8 cellular contexts compared by ENCODE assay signal in genomic region chr2:68653538-68653982, GRCh38. TPM values are rescaled to one million over a fixed set of nuclear protein-coding genes. Genes with fewer than 3 reads are reported as not detected.
DNase-seq lines count a peak whose midpoint lies in the region; ATAC-seq lines count a peak whose summit lies in the region.

No MANE protein-coding gene starts in this region.

- no peaks in the 10 kb centered on the region for H3K9me3 Mint-ChIP-seq in activated naive CD8-positive, alpha-beta T cell treated with anti-CD3 and anti-CD28 coated beads, Interleukin-2, amount 10 ng/mL, durations not matched to agents 7 days and 5 days

- H2AK5ac ChIP-seq in neuronal stem cell (ENCODE audit: low read depth, low read length), result no peak overlapping the region

- H3K9ac ChIP-seq in neuronal stem cell (ENCODE audit: low read depth, low read length, poor library complexity) (no peak overlapping the region), Karpas-422 (ENCODE audit: low read length) (no peak overlapping the region)

- H3K27me3 ChIP-seq in neuronal stem cell (ENCODE audit: control insufficient read depth in 3 of 3, insufficient read depth in 3 of 3, low read depth in 1 of 3, low read length in 3 of 3), result peaks cover 0 to 5% (median 0%) of the 10 kb centered on the region in 3 experiments
- no peaks in the 10 kb centered on the region for H3K27me3 ChIP-seq in Karpas-422 (ENCODE audit: low read length)

- no peaks in the 10 kb centered on the region for H3K79me2 ChIP-seq in Karpas-422 (ENCODE audit: low read length)

- H4K91ac ChIP-seq in neuronal stem cell (ENCODE audit: low read depth, low read length, poor library complexity), result no peak overlapping the region

- H3K4me3 Mint-ChIP-seq in activated naive CD8-positive, alpha-beta T cell treated with anti-CD3 and anti-CD28 coated beads, Interleukin-2, amount 10 ng/mL, durations not matched to agents 7 days and 5 days, result peak overlapping the region; percentile 67

- DNase-seq in HCEC 1CT (peak; percentile 25), NOMO-1 treated with DMSO at 0.1 percent for 48 hours (lab: John Stamatoyannopoulos, UW; ENCODE audit: unreplicated experiment) (peak; percentile 54), neuronal stem cell (ENCODE audit: low spot score) (no peak), NCI-H1436 treated with DMSO at 0.1 percent for 48 hours (lab: John Stamatoyannopoulos, UW) (no peak), Karpas-422 (no peak), GOT3 (lab: John Stamatoyannopoulos, UW) (no peak)
- peak; percentile 60 for DNase-seq in activated naive CD8-positive, alpha-beta T cell treated with anti-CD3 and anti-CD28 coated beads, Interleukin-2, amount 10 ng/mL, durations not matched to agents 7 days and 5 days

- H2BK120ac ChIP-seq in neuronal stem cell (ENCODE audit: low read depth, low read length), result no peak overlapping the region

- peak; percentile 87 for ATAC-seq in GM18498 (IDR thresholded peaks at IDR 0.05; ENCODE audit: unreplicated experiment)
- ATAC-seq in activated naive CD8-positive, alpha-beta T cell treated with anti-CD3 and anti-CD28 coated beads, Interleukin-2, amount 10 ng/mL, durations not matched to agents 7 days and 5 days (ENCODE audit: low read depth), result peak; percentile 84

- no peak overlapping the region for H3K14ac ChIP-seq in neuronal stem cell (ENCODE audit: low read length)

- H3K23ac ChIP-seq in neuronal stem cell (ENCODE audit: low read depth, low read length, poor library complexity), result no peak overlapping the region

- H3K4ac ChIP-seq in neuronal stem cell (ENCODE audit: low read length), result no peak overlapping the region

- H2BK12ac ChIP-seq in neuronal stem cell (ENCODE audit: low read length), result no peak overlapping the region

- H3K4me1 ChIP-seq in neuronal stem cell (ENCODE audit: control insufficient read depth in 2 of 2, insufficient read depth in 1 of 2, low read depth in 1 of 2, low read length in 2 of 2), result peaks cover 3 to 8% of the 10 kb centered on the region in 2 donors
- H3K4me1 ChIP-seq in Karpas-422 (ENCODE audit: low read length), result peaks cover 3% of the 10 kb centered on the region; the same call in 1 of the 2 replicates

- POLR2A ChIA-PET in activated naive CD8-positive, alpha-beta T cell treated with anti-CD3 and anti-CD28 coated beads, Interleukin-2, amount 10 ng/mL, durations not matched to agents 7 days and 5 days (lab: Charles Lee), result interaction anchor here (0.6 to 0.7 kb wide), 4 partner anchors 65 to 644 kb away, joined by 3 to 5 read pairs (median 4); no protein-coding TSS in a partner anchor

- H2AFZ ChIP-seq in neuronal stem cell (ENCODE audit: low read length) (peak overlapping the region; percentile 57), Karpas-422 (ENCODE audit: low read length) (no peak overlapping the region)

- H3K27me3 Mint-ChIP-seq in activated naive CD8-positive, alpha-beta T cell treated with anti-CD3 and anti-CD28 coated beads, Interleukin-2, amount 10 ng/mL, durations not matched to agents 7 days and 5 days, result peaks cover 15% of the 10 kb centered on the region

- H3K9me3 ChIP-seq in neuronal stem cell (replicated peaks in 1 of 2; ENCODE audit: control insufficient read depth in 2 of 2, insufficient read depth in 1 of 2, low read depth in 1 of 2, low read length in 2 of 2) (no peaks in the 10 kb centered on the region), Karpas-422 (ENCODE audit: low read length) (no peaks in the 10 kb centered on the region)

- peaks cover 40% of the 10 kb centered on the region for H3K4me1 Mint-ChIP-seq in activated naive CD8-positive, alpha-beta T cell treated with anti-CD3 and anti-CD28 coated beads, Interleukin-2, amount 10 ng/mL, durations not matched to agents 7 days and 5 days

- peaks cover 4% of the 10 kb centered on the region for H3K36me3 Mint-ChIP-seq in activated naive CD8-positive, alpha-beta T cell treated with anti-CD3 and anti-CD28 coated beads, Interleukin-2, amount 10 ng/mL, durations not matched to agents 7 days and 5 days

- no peaks in the 10 kb centered on the region for H4K20me1 ChIP-seq in Karpas-422 (ENCODE audit: insufficient read depth, low read depth, low read length)

- H3K27ac Mint-ChIP-seq in activated naive CD8-positive, alpha-beta T cell treated with anti-CD3 and anti-CD28 coated beads, Interleukin-2, amount 10 ng/mL, durations not matched to agents 7 days and 5 days, result peak overlapping the region; percentile 38

- H3K9me2 ChIP-seq in Karpas-422 (replicated peaks; ENCODE audit: insufficient read depth, low read length), result no peaks in the 10 kb centered on the region

- no peak overlapping the region for H4K8ac ChIP-seq in neuronal stem cell (ENCODE audit: low read depth, low read length)

- no peak overlapping the region for H3K4me3 ChIP-seq in neuronal stem cell (ENCODE audit: low read length in 2 of 2)
- no peak overlapping the region for H3K4me3 ChIP-seq in Karpas-422 (ENCODE audit: low read length)

- no peak overlapping the region for H3K18ac ChIP-seq in neuronal stem cell (ENCODE audit: low read length)

- H3K79me1 ChIP-seq in neuronal stem cell (ENCODE audit: low read depth, low read length), result no peaks in the 10 kb centered on the region

- no peak overlapping the region for H2BK5ac ChIP-seq in neuronal stem cell (ENCODE audit: low read length)

- WGBS in neuronal stem cell (ENCODE audit: extremely low coverage in 2 of 2, insufficient read length in 2 of 2, insufficient replicate concordance in 1 of 2), 2 donors, result no CpG with 5 or more reads among the region's 10 CpGs

- H3K4me2 ChIP-seq in neuronal stem cell (ENCODE audit: insufficient read depth, low read length, poor library complexity, severe bottlenecking), result no peak overlapping the region
- H3K4me2 ChIP-seq in Karpas-422 (ENCODE audit: low read depth, low read length, poor library complexity, severe bottlenecking), result no peak overlapping the region

- H3K27ac ChIP-seq in neuronal stem cell (replicated peaks; ENCODE audit: low read length), result no peak overlapping the region
- no peak overlapping the region for H3K27ac ChIP-seq in Karpas-422 (ENCODE audit: low read length)

- no peak overlapping the region for H2BK15ac ChIP-seq in neuronal stem cell (ENCODE audit: low read length)

- H3K36me3 ChIP-seq in neuronal stem cell (replicated peaks in 1 of 2; ENCODE audit: control insufficient read depth in 2 of 2, insufficient read depth in 2 of 2, low read length in 2 of 2) (no peaks in the 10 kb centered on the region), Karpas-422 (ENCODE audit: insufficient read depth, low read length) (no peaks in the 10 kb centered on the region)

RNA-seq across cellular contexts. Expression of gene PROKR1, which starts 10.2 kb away (rescaled TPM):
- total RNA-seq in activated naive CD8-positive, alpha-beta T cell treated with anti-CD3 and anti-CD28 coated beads, Interleukin-2, amount 10 ng/mL, durations not matched to agents 7 days and 5 days, result not detected
- polyA plus RNA-seq in neuronal stem cell (2013, experiment 1 of 2), result 0.60 TPM
- polyA plus RNA-seq in neuronal stem cell (2013, experiment 2 of 2), result 0.54 TPM
- total RNA-seq in Karpas-422 (2014; rRNA removed; shearing (Covaris generic); ENCODE audit: low replicate concordance), result not detected in 2 replicates

Comparison
In these comparisons a context has a peak if more than half of its experiments do, and no peak if none do; other contexts are left out.
1. DNase-seq: peak in HCEC 1CT (single experiment), NOMO-1 treated with DMSO at 0.1 percent for 48 hours (single experiment) and activated naive CD8-positive, alpha-beta T cell treated with anti-CD3 and anti-CD28 coated beads, Interleukin-2, amount 10 ng/mL, durations not matched to agents 7 days and 5 days (single experiment); none in neuronal stem cell (single experiment), NCI-H1436 treated with DMSO at 0.1 percent for 48 hours (single experiment), Karpas-422 (single experiment) and GOT3 (single experiment).